ENCODE assay signal across 13 cellular contexts in the genomic region with DNA sequence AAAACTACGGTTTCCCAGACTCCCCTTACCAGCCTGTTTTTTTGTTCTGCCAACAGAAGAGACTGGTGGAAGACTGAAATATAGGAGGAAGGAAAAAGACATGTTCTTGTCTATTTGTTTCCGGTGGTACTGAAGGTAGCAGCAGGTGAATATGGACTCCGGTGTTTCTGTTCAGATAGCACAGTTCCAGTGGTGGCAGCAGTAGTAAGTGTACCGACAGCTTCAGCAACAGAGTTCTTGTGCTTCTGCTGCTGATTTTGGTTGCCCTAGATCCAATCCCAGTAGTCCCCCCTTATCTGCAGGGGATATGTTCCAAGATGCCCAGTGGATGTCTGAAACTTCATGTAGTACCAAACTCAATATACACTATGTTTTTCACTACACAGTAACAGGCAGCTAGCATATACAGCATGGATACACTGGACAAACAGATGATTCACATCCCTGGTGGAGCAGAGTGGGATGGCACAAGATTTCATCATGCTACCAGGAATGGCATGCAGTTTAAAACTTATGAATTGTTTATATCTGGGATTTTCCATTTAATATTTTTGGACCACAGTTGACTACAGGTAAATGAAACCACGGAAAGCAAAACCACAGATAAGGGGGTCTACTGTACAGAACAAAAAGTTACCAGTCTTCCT.
DNase-seq lines count a peak whose midpoint lies in the region; ATAC-seq and TF ChIP-seq lines count a peak whose summit lies in the region.
"Had no signal": no experiment of that assay in that cellular context is flagged by ENCODE, and none has a peak within 500 bp of the region (broad histone marks: within the 10 kb centered on the region; RNA-seq: fewer than 3 reads in every experiment).

No MANE protein-coding gene starts in this region.

- no peak overlapping the region for H3K4me3 ChIP-seq in MG63

- peaks cover 7% of the 10 kb centered on the region for H3K9me3 Mint-ChIP-seq in chondrocyte (ENCODE audit: low read depth)
- peaks cover 9% of the 10 kb centered on the region for H3K9me3 Mint-ChIP-seq in mesothelial cell of epicardium

- no peak for ATAC-seq in HG03139 (IDR thresholded peaks at IDR 0.05; ENCODE audit: unreplicated experiment)

- H3K27me3 Mint-ChIP-seq in chondrocyte (ENCODE audit: low read depth) (no peaks in the 10 kb centered on the region), mesothelial cell of epicardium (ENCODE audit: low read depth) (no peaks in the 10 kb centered on the region)

- DNase-seq in Caki2 (ENCODE audit: low read depth) (peak; percentile 16), MG63 (peak; percentile 59), chondrocyte (ENCODE audit: low spot score) (no peak), mesothelial cell of epicardium (ENCODE audit: low spot score in 2 of 2, unreplicated experiment in 2 of 2) (no peak), NK-92 (lab: John Stamatoyannopoulos, UW; ENCODE audit: unreplicated experiment) (no peak), GDM1 (lab: John Stamatoyannopoulos, UW) (no peak)
- DNase-seq in activated CD4-positive, alpha-beta T cell treated with anti-CD3 and anti-CD28 coated beads, Interleukin-2, amount 50 U/mL, for 48 hours: no peak
- DNase-seq: activated CD4-positive, alpha-beta T cell treated with anti-CD3 and anti-CD28 coated beads, Interleukin-2, amount 50 U/mL, for 1 hour; activated naive CD4-positive, alpha-beta T cell; NCI-H1694 treated with DMSO at 0.1 percent for 48 hours; occipital lobe; substantia nigra had no signal

- H3K4me3 Mint-ChIP-seq in chondrocyte (ENCODE audit: unreplicated experiment): no peak overlapping the region
- no peak overlapping the region for H3K4me3 Mint-ChIP-seq in mesothelial cell of epicardium

- in situ Hi-C loops in Caki2 (cut with HindIII; ENCODE audit: low pct_unique_long_range_greater_than_20kb, low sequenced_read_pairs): no loop called here

- H3K9me3 ChIP-seq in MG63: no peaks in the 10 kb centered on the region

- peak overlapping the region; percentile 99 for H3K27ac Mint-ChIP-seq in chondrocyte (ENCODE audit: unreplicated experiment)
- H3K27ac Mint-ChIP-seq in mesothelial cell of epicardium: no peak overlapping the region

- TF ChIP-seq CTCF in chondrocyte (IDR thresholded peaks at IDR 0.05) (peak; percentile 62), mesothelial cell of epicardium (IDR thresholded peaks at IDR 0.05; ENCODE audit: unreplicated experiment) (peak; percentile 10)

- H3K4me1 Mint-ChIP-seq in chondrocyte (ENCODE audit: low read depth) (peaks cover 38% of the 10 kb centered on the region), mesothelial cell of epicardium (no peaks in the 10 kb centered on the region)

- H3K36me3 Mint-ChIP-seq in chondrocyte (ENCODE audit: low read depth) (peaks cover 8% of the 10 kb centered on the region), mesothelial cell of epicardium (peaks cover 8% of the 10 kb centered on the region)

- H3K27me3 ChIP-seq in MG63: no peaks in the 10 kb centered on the region

- H3K36me3 ChIP-seq in MG63: peaks cover 4% of the 10 kb centered on the region; the same call in 1 of the 2 replicates

Comparison
In these comparisons a context has a peak if more than half of its experiments do, and no peak if none do; other contexts are left out.
1. DNase-seq: peak in Caki2 (single experiment) and MG63 (single experiment); none in chondrocyte (single experiment), mesothelial cell of epicardium (0 of 2), activated CD4-positive, alpha-beta T cell treated with anti-CD3 and anti-CD28 coated beads, Interleukin-2, amount 50 U/mL, for 48 hours (0 of 2), NK-92 (single experiment) and GDM1 (single experiment).